Comparison of ENCODE assay signal across 12 cellular contexts in the genomic region with DNA sequence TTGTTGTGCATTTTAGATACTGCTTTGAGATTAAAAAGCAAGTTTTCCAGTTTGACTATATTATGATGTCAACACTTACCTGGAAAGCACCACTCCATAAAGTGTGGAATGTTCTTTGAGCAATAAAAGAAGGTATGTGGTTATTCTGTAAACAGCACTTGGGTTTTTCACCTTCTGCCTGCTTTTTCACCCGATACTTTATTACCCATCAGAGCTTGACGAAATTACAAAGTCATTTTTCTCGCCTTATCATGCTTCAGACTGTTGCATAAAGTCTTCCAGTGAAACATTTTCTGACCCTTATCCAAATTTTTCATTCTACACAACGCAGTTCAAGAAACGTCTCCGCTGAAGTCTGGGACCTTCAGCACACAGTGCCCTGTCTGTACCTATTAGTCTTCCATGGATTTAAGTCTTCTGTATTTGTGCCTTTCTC. TPM values are rescaled to one million over a fixed set of nuclear protein-coding genes. Genes with fewer than 3 reads are reported as not detected.
DNase-seq lines count a peak whose midpoint lies in the region; ATAC-seq, FAIRE-seq and TF ChIP-seq lines count a peak whose summit lies in the region.
"Had no signal": no experiment of that assay in that cellular context is flagged by ENCODE, and none has a peak within 500 bp of the region (broad histone marks: within the 10 kb centered on the region; RNA-seq: fewer than 3 reads in every experiment).

No MANE protein-coding gene starts in this region.

- H3K4me1 ChIP-seq in BLaER1 treated with 17β-estradiol and CSF1 and Interleukin-3, amounts not matched to agents 10 nM and 100 nM: peaks cover 38 to 71% (median 45%) of the 10 kb centered on the region in 10 experiments
- H3K4me1 ChIP-seq in KMS-11 (ENCODE audit: low read depth, poor library complexity, severe bottlenecking): peaks cover 38% of the 10 kb centered on the region

- no peak for ATAC-seq in naive thymus-derived CD8-positive, alpha-beta T cell
- ATAC-seq in GM18909 (IDR thresholded peaks at IDR 0.05; ENCODE audit: poor library complexity, unreplicated experiment) (no peak), HG03571 (IDR thresholded peaks at IDR 0.05; ENCODE audit: unreplicated experiment) (no peak)

- H3K4me3 Mint-ChIP-seq in naive thymus-derived CD8-positive, alpha-beta T cell: peak overlapping the region in 8 of 10 donors; percentile 11 to 69 (median 40)

- H3K9me3 ChIP-seq in BLaER1 treated with 17β-estradiol and CSF1 and Interleukin-3, amounts not matched to agents 10 nM and 100 nM (replicated peaks in 1 of 11): peaks cover 0 to 11% (median 0%) of the 10 kb centered on the region in 11 experiments; a peak in 4 of 22 replicates

- H3K79me2 ChIP-seq in KMS-11 (ENCODE audit: insufficient read depth, low read depth): peaks cover 65% of the 10 kb centered on the region

- TF ChIP-seq CTCF in KMS-11 (conservative IDR thresholded peaks at IDR 0.05; ENCODE audit: low read depth, low read length): no peak

- H3K4me3 ChIP-seq in BLaER1 treated with 17β-estradiol and CSF1 and Interleukin-3, amounts not matched to agents 10 nM and 100 nM: no peak overlapping the region
- H3K4me3 ChIP-seq in KMS-11 (IDR thresholded peaks at IDR 0.05; ENCODE audit: insufficient read depth, low read depth, low read length): no peak overlapping the region

- H3K9ac ChIP-seq in BLaER1 treated with 17β-estradiol and CSF1 and Interleukin-3, amounts not matched to agents 10 nM and 100 nM: peak overlapping the region in 3 of 11 experiments; percentile 19 to 44 (median 32); a peak in 5 of 22 replicates
- H3K9ac ChIP-seq in KMS-11: no peak overlapping the region

- peaks cover 0 to 31% (median 6%) of the 10 kb centered on the region in 3 donors for H3K36me3 Mint-ChIP-seq in naive thymus-derived CD8-positive, alpha-beta T cell

- no peak for DNase-seq in naive thymus-derived CD8-positive, alpha-beta T cell
- DNase-seq in AG08395 (ENCODE audit: low spot score) (no peak), GM19238 (ENCODE audit: insufficient read length, low spot score) (no peak)
- DNase-seq: activated T-cell treated with anti-CD3 and anti-CD28 coated beads for 4 hours, DND-41, midbrain, SHP77 treated with DMSO at 0.1 percent for 48 hours had no signal

- H3K4me1 Mint-ChIP-seq in naive thymus-derived CD8-positive, alpha-beta T cell: peaks cover 41 to 83% (median 79%) of the 10 kb centered on the region in 4 donors

- peak overlapping the region; percentile 15 to 77 (median 54) for H3K27ac Mint-ChIP-seq in naive thymus-derived CD8-positive, alpha-beta T cell

- no peaks in the 10 kb centered on the region for H3K27me3 Mint-ChIP-seq in naive thymus-derived CD8-positive, alpha-beta T cell

- peak overlapping the region; percentile 34 to 83 (median 54); a peak in 21 of 22 replicates for H3K4me2 ChIP-seq in BLaER1 treated with 17β-estradiol and CSF1 and Interleukin-3, amounts not matched to agents 10 nM and 100 nM
- peak overlapping the region; percentile 11; the same call in 1 of the 2 replicates for H3K4me2 ChIP-seq in KMS-11

- H3K27ac ChIP-seq in BLaER1 treated with 17β-estradiol and CSF1 and Interleukin-3, amounts not matched to agents 10 nM and 100 nM: peak overlapping the region in 7 of 11 experiments; percentile 2 to 29 (median 15); a peak in 7 of 22 replicates
- peak overlapping the region; percentile 11 for H3K27ac ChIP-seq in KMS-11

- POLR2A ChIA-PET in naive thymus-derived CD8-positive, alpha-beta T cell (lab: Charles Lee): no interaction called here

- H2AFZ ChIP-seq in KMS-11 (ENCODE audit: low read depth): no peak overlapping the region

- H3K9me3 Mint-ChIP-seq in naive thymus-derived CD8-positive, alpha-beta T cell: no peaks in the 10 kb centered on the region

- H4K20me1 ChIP-seq in BLaER1 treated with 17β-estradiol and CSF1 and Interleukin-3, amounts not matched to agents 10 nM and 100 nM: peaks cover 69 to 100% (median 91%) of the 10 kb centered on the region in 11 experiments
- no peaks in the 10 kb centered on the region for H4K20me1 ChIP-seq in KMS-11 (ENCODE audit: insufficient read depth)

- peaks cover 33 to 63% (median 48%) of the 10 kb centered on the region in 11 experiments for H3K36me3 ChIP-seq in BLaER1 treated with 17β-estradiol and CSF1 and Interleukin-3, amounts not matched to agents 10 nM and 100 nM
- H3K36me3 ChIP-seq in KMS-11 (ENCODE audit: insufficient read depth): no peaks in the 10 kb centered on the region

- peak; percentile 45 for FAIRE-seq in colon (lab: Jason Lieb, UNC)

- no peaks in the 10 kb centered on the region for H3K27me3 ChIP-seq in BLaER1 treated with 17β-estradiol and CSF1 and Interleukin-3, amounts not matched to agents 10 nM and 100 nM
- no peaks in the 10 kb centered on the region for H3K27me3 ChIP-seq in KMS-11 (ENCODE audit: insufficient read depth, low read depth)

RNA-seq across cellular contexts. Expression of gene CAB39, which starts 25.2 kb away (rescaled TPM):
- total RNA-seq in naive thymus-derived CD8-positive, alpha-beta T cell: 100 to 1,000 TPM in 1 of 2 experiments, 10 to 100 TPM in 1; 95.5 to 107 TPM
- polyA plus RNA-seq in naive thymus-derived CD8-positive, alpha-beta T cell: 10 to 100 TPM; 62.5 to 81.5 (median 67.1) TPM
